Comparison of ENCODE assay signal across 8 cellular contexts in genomic region chr6:37819802-37820712, GRCh38. TPM values are rescaled to one million over a fixed set of nuclear protein-coding genes. Genes with fewer than 3 reads are reported as not detected.
DNase-seq lines count a peak whose midpoint lies in the region; ATAC-seq and TF ChIP-seq lines count a peak whose summit lies in the region.

No MANE protein-coding gene starts in this region.

- H3K36me3 Mint-ChIP-seq in MCF 10A (ENCODE audit: insufficient read depth, unreplicated experiment): peaks cover 12% of the 10 kb centered on the region

- H3K4me3 ChIP-seq in iPS-20b (ENCODE audit: low read length) (peak overlapping the region; percentile 99), skeletal muscle tissue (ENCODE audit: low read length in 3 of 3) (peak overlapping the region; percentile 73 to 92 (median 80))

- no peaks in the 10 kb centered on the region for H3K36me3 ChIP-seq in ES-I3 (ENCODE audit: insufficient read depth, low read length)
- no peaks in the 10 kb centered on the region for H3K36me3 ChIP-seq in iPS-20b (ENCODE audit: insufficient read depth, low read depth, low read length)
- H3K36me3 ChIP-seq in skeletal muscle tissue (ENCODE audit: control insufficient read depth in 3 of 3, insufficient read depth in 3 of 3, low read length in 3 of 3): no peaks in the 10 kb centered on the region

- no peak for ATAC-seq in GM18867 (IDR thresholded peaks at IDR 0.05; ENCODE audit: unreplicated experiment)

- H3K9ac ChIP-seq in ES-I3 (ENCODE audit: low read depth, low read length): peak overlapping the region; percentile 95
- H3K9ac ChIP-seq in iPS-20b (ENCODE audit: low read depth, low read length): peak overlapping the region; percentile 92
- peak overlapping the region; percentile 65 to 80 (median 67) for H3K9ac ChIP-seq in skeletal muscle tissue (ENCODE audit: low read depth in 1 of 3, low read length in 3 of 3)

- H3K27me3 ChIP-seq in iPS-20b (ENCODE audit: insufficient read depth, low read length) (no peaks in the 10 kb centered on the region), skeletal muscle tissue (ENCODE audit: control insufficient read depth in 3 of 3, insufficient read depth in 3 of 3, low read length in 3 of 3) (no peaks in the 10 kb centered on the region)

- peak overlapping the region; percentile 91 for H3K4me3 Mint-ChIP-seq in MCF 10A (ENCODE audit: unreplicated experiment)

- peak overlapping the region; percentile 98 for H3K27ac Mint-ChIP-seq in MCF 10A (ENCODE audit: low read depth, unreplicated experiment)

- H3K9me3 ChIP-seq in ES-I3 (ENCODE audit: control insufficient read depth, insufficient read depth, low read length): no peaks in the 10 kb centered on the region
- H3K9me3 ChIP-seq in iPS-20b (ENCODE audit: insufficient read depth, low read depth, low read length): no peaks in the 10 kb centered on the region
- H3K9me3 ChIP-seq in skeletal muscle tissue (ENCODE audit: control insufficient read depth in 3 of 3, low read length in 3 of 3): no peaks in the 10 kb centered on the region

- POLR2A ChIA-PET in MCF 10A (lab: Yijun Ruan, JAX): interaction anchor here (0.5 to 4.3 kb wide), 34 partner anchors 10 to 674 kb away, joined by 3 to 39 read pairs (median 4); no protein-coding TSS in a partner anchor

- TF ChIP-seq CTCF in MCF 10A (IDR thresholded peaks at IDR 0.05; ENCODE audit: unreplicated experiment): no peak

- no peaks in the 10 kb centered on the region for H3K27me3 Mint-ChIP-seq in MCF 10A (ENCODE audit: insufficient read depth, unreplicated experiment)

- BruUV-seq in MCF 10A (replicated peaks; lab: Mats Ljungman, UMichigan): no TSS peak

- no peaks in the 10 kb centered on the region for H3K9me3 Mint-ChIP-seq in MCF 10A (ENCODE audit: unreplicated experiment)

- in situ Hi-C loops in KBM-7 (cut with MboI; ENCODE audit: low pct_unique_long_range_greater_than_20kb, low sequenced_read_pairs): no loop called here

- H3K4me1 ChIP-seq in ES-I3 (ENCODE audit: insufficient read depth, low read length) (peaks cover 23% of the 10 kb centered on the region), iPS-20b (ENCODE audit: insufficient read depth, low read length) (peaks cover 33% of the 10 kb centered on the region), skeletal muscle tissue (ENCODE audit: control insufficient read depth in 3 of 3, insufficient read depth in 3 of 3, low read length in 3 of 3) (peaks cover 23 to 34% (median 33%) of the 10 kb centered on the region in 3 donors)

- CTCF ChIA-PET in MCF 10A (lab: Yijun Ruan, JAX): interaction anchor here (0.8 to 1.3 kb wide), 2 partner anchors 29 to 192 kb away, joined by 4 to 5 read pairs; no protein-coding TSS in a partner anchor

- H3K27ac ChIP-seq in iPS-20b (ENCODE audit: low read length): peak overlapping the region; percentile 40
- peak overlapping the region; percentile 98 for H3K27ac ChIP-seq in skeletal muscle tissue (ENCODE audit: low read depth, low read length)

- intact Hi-C loops in MCF 10A (cut with micrococcal nuclease): loop anchor here (5.0 kb wide), 1 partner anchor 42 kb away; no protein-coding TSS in a partner anchor

- peaks cover 31% of the 10 kb centered on the region for H3K4me1 Mint-ChIP-seq in MCF 10A (ENCODE audit: insufficient read depth, unreplicated experiment)

- DNase-seq in KBM-7 (peak; percentile 70), UCSD-AML1 (lab: John Stamatoyannopoulos, UW; ENCODE audit: unreplicated experiment) (peak; percentile 84), MCF 10A (ENCODE audit: unreplicated experiment) (peak; percentile 79), SHP77 treated with DMSO at 0.1 percent for 48 hours (lab: John Stamatoyannopoulos, UW) (no peak)

RNA-seq across cellular contexts. Expression of gene ZFAND3, which starts 0.5 kb away (rescaled TPM):
- total RNA-seq in MCF 10A (2022) (85.0 and 100 TPM in 2 replicates), skeletal muscle tissue (23.0 TPM)
